Comparison of ENCODE assay signal across 25 cellular contexts in the genomic region with DNA sequence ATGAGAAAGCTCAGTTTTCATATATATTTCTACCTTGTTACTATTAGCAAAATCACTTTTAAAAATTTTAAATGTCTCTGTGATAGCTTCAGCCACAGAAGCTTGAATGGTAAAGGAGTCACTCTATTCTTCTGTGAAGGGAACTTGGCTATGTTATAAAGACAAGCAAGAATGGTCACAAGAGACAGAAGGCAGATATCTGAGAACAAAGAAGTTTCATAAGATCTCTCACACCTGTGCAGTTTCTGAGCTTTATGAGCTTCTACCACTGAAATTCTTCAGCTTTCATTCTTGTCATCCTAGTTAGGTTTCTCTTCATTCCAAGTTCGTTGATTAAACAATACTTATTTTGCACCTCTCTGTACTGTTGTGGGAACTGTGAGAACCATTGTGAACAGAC.
"Had no signal": no experiment of that assay in that cellular context is flagged by ENCODE, and none has a peak within 500 bp of the region (broad histone marks: within the 10 kb centered on the region; RNA-seq: fewer than 3 reads in every experiment).

No MANE protein-coding gene starts in this region.

- H3K27me3 ChIP-seq: breast epithelium, colonic mucosa, MG63, Peyer's patch, SJCRH30 had no signal

- H3K4me1 ChIP-seq: breast epithelium, colonic mucosa, Peyer's patch, SJCRH30 had no signal

- H3K4me3 Mint-ChIP-seq: activated CD8-positive, alpha-beta T cell treated with anti-CD3 and anti-CD28 coated beads for 36 hours; activated naive CD4-positive, alpha-beta T cell treated with anti-CD3 and anti-CD28 coated beads, Interleukin-2, amount 50 U/mL, for 24 hours; activated T-cell treated with anti-CD3 and anti-CD28 coated beads, Interleukin-2, amount 50 U/mL, for 24 hours; activated T-helper 1 cell treated with anti-CD3 and anti-CD28 coated beads, Interleukin-12 subunit alpha, Interleukin-12 subunit beta, Interleukin-2, Interleukin-4 antibody, amounts not matched to agents 30 ng/mL and 10 ng/mL and 1 ng/mL, durations not matched to agents 14 hours and 24 hours and 36 hours had no signal

- H3K27ac Mint-ChIP-seq: activated CD8-positive, alpha-beta T cell treated with anti-CD3 and anti-CD28 coated beads for 36 hours; activated naive CD4-positive, alpha-beta T cell treated with anti-CD3 and anti-CD28 coated beads, Interleukin-2, amount 50 U/mL, for 24 hours; activated T-cell treated with anti-CD3 and anti-CD28 coated beads, Interleukin-2, amount 50 U/mL, for 24 hours; activated T-helper 1 cell treated with anti-CD3 and anti-CD28 coated beads, Interleukin-12 subunit alpha, Interleukin-12 subunit beta, Interleukin-2, Interleukin-4 antibody, amounts not matched to agents 30 ng/mL and 10 ng/mL and 1 ng/mL, durations not matched to agents 14 hours and 24 hours and 36 hours had no signal

- ATAC-seq: activated CD8-positive, alpha-beta T cell treated with anti-CD3 and anti-CD28 coated beads for 36 hours had no signal

- H3K36me3 ChIP-seq: breast epithelium, colonic mucosa, MG63, Peyer's patch, SJCRH30, WERI-Rb-1 had no signal

- H3K4me3 ChIP-seq: breast epithelium, colonic mucosa, MG63, Peyer's patch, SJCRH30 had no signal

- H3K27me3 Mint-ChIP-seq: activated CD8-positive, alpha-beta T cell treated with anti-CD3 and anti-CD28 coated beads for 36 hours; activated naive CD4-positive, alpha-beta T cell treated with anti-CD3 and anti-CD28 coated beads, Interleukin-2, amount 50 U/mL, for 24 hours; activated T-cell treated with anti-CD3 and anti-CD28 coated beads, Interleukin-2, amount 50 U/mL, for 24 hours had no signal

- H3K9me3 Mint-ChIP-seq: activated naive CD4-positive, alpha-beta T cell treated with anti-CD3 and anti-CD28 coated beads, Interleukin-2, amount 50 U/mL, for 24 hours had no signal

- H3K4me2 ChIP-seq: SK-N-SH had no signal

- H3K27ac ChIP-seq: breast epithelium, colonic mucosa, Peyer's patch, RWPE1, SJCRH30, WERI-Rb-1 had no signal

- H3K36me3 Mint-ChIP-seq: activated naive CD4-positive, alpha-beta T cell treated with anti-CD3 and anti-CD28 coated beads, Interleukin-2, amount 50 U/mL, for 24 hours had no signal

- H3K4me1 Mint-ChIP-seq: activated naive CD4-positive, alpha-beta T cell treated with anti-CD3 and anti-CD28 coated beads, Interleukin-2, amount 50 U/mL, for 24 hours had no signal

- H3K9me3 ChIP-seq: breast epithelium, colonic mucosa, MG63, Peyer's patch, SJCRH30, SK-N-SH had no signal

- DNase-seq: activated CD4-positive, alpha-beta T cell treated with anti-CD3 and anti-CD28 coated beads for 4 hours; activated CD8-positive, alpha-beta T cell treated with anti-CD3 and anti-CD28 coated beads for 36 hours; activated effector memory CD4-positive, alpha-beta T cell treated with Interleukin-2 at 50 U/mL for 16 hours; activated naive CD4-positive, alpha-beta T cell; activated T-cell treated with anti-CD3 and anti-CD28 coated beads, Interleukin-2, amount 50 U/mL, for 24 hours; aorta; caudate nucleus; colonic mucosa; MG63; NCI-H1105; NCI-H1436; NCI-H187; NCI-H2081; NCI-H510A treated with DMSO at 0.1 percent for 48 hours; NCI-H69; Peyer's patch; Right ventricle myocardium superior; SJCRH30; SK-N-SH; T-helper 1 cell; WERI-Rb-1 had no signal

- H3K9ac ChIP-seq: SK-N-SH had no signal
